In genomic region chr3:136350557-136350956, GRCh38 we compare ENCODE assay signal across 18 cellular contexts.
DNase-seq lines count a peak whose midpoint lies in the region; FAIRE-seq and TF ChIP-seq lines count a peak whose summit lies in the region.
"Had no signal": no experiment of that assay in that cellular context is flagged by ENCODE, and none has a peak within 500 bp of the region (broad histone marks: within the 10 kb centered on the region; RNA-seq: fewer than 3 reads in every experiment).

No MANE protein-coding gene starts in this region.

- peaks cover 6% of the 10 kb centered on the region for H3K36me3 ChIP-seq in cardiac muscle cell
- H3K36me3 ChIP-seq in left ventricle myocardium inferior = peaks cover 22% of the 10 kb centered on the region
- peaks cover 2% of the 10 kb centered on the region for H3K36me3 ChIP-seq in astrocyte (ENCODE audit: insufficient read depth, low read length)
- peaks cover 0 to 18% (median 0%) of the 10 kb centered on the region in 4 donors for H3K36me3 ChIP-seq in transverse colon
- H3K36me3 ChIP-seq in HAP-1 (replicated peaks) = peaks cover 4% of the 10 kb centered on the region; the same call in 1 of the 2 replicates

- H3K9me3 ChIP-seq in cardiac muscle cell (ENCODE audit: low read depth) (no peaks in the 10 kb centered on the region), left ventricle myocardium inferior (replicated peaks) (no peaks in the 10 kb centered on the region), astrocyte (ENCODE audit: insufficient read depth, low read depth, low read length) (no peaks in the 10 kb centered on the region), transverse colon (no peaks in the 10 kb centered on the region), HAP-1 (no peaks in the 10 kb centered on the region)
- H3K9me3 ChIP-seq: neutrophil had no signal

- in situ Hi-C loops in transverse colon (cut with MboI; ENCODE audit: low pct_ligation_motif_present in 1 of 4, low pct_unique_long_range_greater_than_20kb in 1 of 4, low sequenced_read_pairs in 3 of 4) (no loop called here), HAP-1 (cut with MboI; ENCODE audit: low sequenced_read_pairs) (no loop called here)

- no peak overlapping the region for H3K4me3 Mint-ChIP-seq in astrocyte (ENCODE audit: unreplicated experiment)
- H3K4me3 Mint-ChIP-seq: central memory CD8-positive, alpha-beta T cell; immature natural killer cell had no signal

- peak overlapping the region; percentile 78 for H3K27ac Mint-ChIP-seq in astrocyte (ENCODE audit: unreplicated experiment)

- peaks cover 26% of the 10 kb centered on the region for H3K4me1 Mint-ChIP-seq in astrocyte (ENCODE audit: low read depth, unreplicated experiment)
- H3K4me1 Mint-ChIP-seq: immature natural killer cell had no signal

- H3K9ac ChIP-seq in astrocyte (ENCODE audit: low read length) = peak overlapping the region; percentile 77

- no peak for TF ChIP-seq EP300 in transverse colon (IDR thresholded peaks at IDR 0.05; ENCODE audit: low read depth)

- H3K79me2 ChIP-seq in astrocyte (ENCODE audit: insufficient read depth, low read length) = no peaks in the 10 kb centered on the region

- H3K9me3 Mint-ChIP-seq in astrocyte (ENCODE audit: unreplicated experiment) = no peaks in the 10 kb centered on the region
- H3K9me3 Mint-ChIP-seq: central memory CD8-positive, alpha-beta T cell; immature natural killer cell had no signal

- H3K4me1 ChIP-seq in cardiac muscle cell (ENCODE audit: low read depth) = peaks cover 21% of the 10 kb centered on the region
- peaks cover 22% of the 10 kb centered on the region for H3K4me1 ChIP-seq in left ventricle myocardium inferior
- H3K4me1 ChIP-seq in astrocyte (ENCODE audit: insufficient read depth, low read length) = peaks cover 17% of the 10 kb centered on the region
- peaks cover 0 to 8% (median 0%) of the 10 kb centered on the region in 4 donors for H3K4me1 ChIP-seq in transverse colon
- no peaks in the 10 kb centered on the region for H3K4me1 ChIP-seq in HAP-1

- whole genome bisulfite sequencing in transverse colon (ENCODE audit: low coverage in 1 of 2), 2 donors = 64 to 88% methylated on average over 2 of the region's 2 CpGs

- H3K4me3 ChIP-seq in cardiac muscle cell = no peak overlapping the region
- H3K4me3 ChIP-seq in left ventricle myocardium inferior = no peak overlapping the region
- H3K4me3 ChIP-seq in astrocyte (ENCODE audit: insufficient read depth, low read depth, low read length) = no peak overlapping the region
- no peak overlapping the region for H3K4me3 ChIP-seq in transverse colon
- no peak overlapping the region for H3K4me3 ChIP-seq in HAP-1
- H3K4me3 ChIP-seq: GM12878 had no signal

- H3K36me3 Mint-ChIP-seq in astrocyte (ENCODE audit: low read depth, unreplicated experiment) = no peaks in the 10 kb centered on the region

- peak overlapping the region; percentile 90 for H3K27ac ChIP-seq in cardiac muscle cell
- no peak overlapping the region for H3K27ac ChIP-seq in left ventricle myocardium inferior (replicated peaks)
- H3K27ac ChIP-seq in astrocyte (ENCODE audit: low read depth, low read length) = peak overlapping the region; percentile 74
- peak overlapping the region in 3 of 4 donors; percentile 38 to 44 (median 43) for H3K27ac ChIP-seq in transverse colon
- H3K27ac ChIP-seq: neutrophil had no signal

- TF ChIP-seq POLR2A in transverse colon (IDR thresholded peaks at IDR 0.05) = no peak
- TF ChIP-seq POLR2A in GM12891 (IDR thresholded peaks at IDR 0.05; ENCODE audit: low read depth, low read length) = no peak

- peak; percentile 8 to 64 for DNase-seq in cardiac muscle cell (ENCODE audit: low read depth in 1 of 2, low spot score in 1 of 2)
- no peak for DNase-seq in left ventricle myocardium inferior
- DNase-seq in astrocyte (ENCODE audit: low read depth) = peak; percentile 61
- DNase-seq in kidney tubule cell (ENCODE audit: low spot score) = peak; percentile 14
- no peak for DNase-seq in transverse colon
- DNase-seq in GM12891 (ENCODE audit: insufficient read length, low spot score) = no peak
- no peak for DNase-seq in SHP77 (lab: John Stamatoyannopoulos, UW)
- no peak for DNase-seq in HAP-1 (ENCODE audit: low spot score in 2 of 2)
- DNase-seq: activated gamma-delta T cell; DMS 273 treated with DMSO at 0.1 percent for 48 hours; GOT3; immature natural killer cell; stimulated activated CD8-positive, alpha-beta memory T cell treated with anti-CD3 and anti-CD28 coated beads, Interleukin-4, amount 100 ng/mL, for 48 hours; T-helper 2 cell had no signal

- H3K27me3 Mint-ChIP-seq in astrocyte (ENCODE audit: low read depth, unreplicated experiment) = no peaks in the 10 kb centered on the region
- H3K27me3 Mint-ChIP-seq: central memory CD8-positive, alpha-beta T cell had no signal

- H4K20me1 ChIP-seq in astrocyte (ENCODE audit: insufficient read depth, low read length) = no peaks in the 10 kb centered on the region

- H3K27me3 ChIP-seq in cardiac muscle cell (no peaks in the 10 kb centered on the region), left ventricle myocardium inferior (ENCODE audit: low read depth) (no peaks in the 10 kb centered on the region), astrocyte (ENCODE audit: insufficient read depth, low read length) (no peaks in the 10 kb centered on the region), transverse colon (no peaks in the 10 kb centered on the region), HAP-1 (ENCODE audit: low read depth) (no peaks in the 10 kb centered on the region)
- H3K27me3 ChIP-seq: neutrophil had no signal

- no peak overlapping the region for H2AFZ ChIP-seq in astrocyte (ENCODE audit: low read depth, low read length)

- peak overlapping the region; percentile 61 for H3K4me2 ChIP-seq in astrocyte (ENCODE audit: low read length)

- TF ChIP-seq CTCF in cardiac muscle cell (IDR thresholded peaks at IDR 0.05; ENCODE audit: low read depth, low read length) (no peak), left ventricle myocardium inferior (IDR thresholded peaks at IDR 0.05; ENCODE audit: borderline replicate concordance) (no peak), astrocyte (IDR thresholded peaks at IDR 0.05; ENCODE audit: insufficient read depth, low read depth, low read length) (no peak), transverse colon (IDR thresholded peaks at IDR 0.05) (no peak)

- peak; percentile 77 for FAIRE-seq in astrocyte (lab: Jason Lieb, UNC)
- no peak for FAIRE-seq in GM12891 (lab: Jason Lieb, UNC)
- FAIRE-seq: A204.1, GM12878 had no signal

- intact Hi-C loops in left ventricle myocardium inferior (cut with micrococcal nuclease) = no loop called here
- intact Hi-C loops in transverse colon (cut with DNase I; ENCODE audit: low total_unique reads) = no loop called here

TF ChIP-seq in GM12891, 5 proteins besides CTCF, POLR2A, EP300 and RAD21:
- TF ChIP-seq TAF1 (IDR thresholded peaks at IDR 0.05; ENCODE audit: low read depth, low read length) = no peak
- TF ChIP-seq SPI1 (IDR thresholded peaks at IDR 0.05; ENCODE audit: low read depth, low read length) = no peak
- TF ChIP-seq POLR2AphosphoS5 (IDR thresholded peaks at IDR 0.05; ENCODE audit: low read depth, low read length) = no peak
- no peak for TF ChIP-seq POU2F2 (IDR thresholded peaks at IDR 0.05; ENCODE audit: low read depth, low read length)
- no peak for TF ChIP-seq PAX5 (IDR thresholded peaks at IDR 0.05; ENCODE audit: insufficient read depth, low read length, severe bottlenecking)

Comparison
In these comparisons a context has a peak if more than half of its experiments do, and no peak if none do; other contexts are left out.
1. DNase-seq: peak in cardiac muscle cell (2 of 2), astrocyte (single experiment) and kidney tubule cell (single experiment); none in left ventricle myocardium inferior (single experiment), transverse colon (single experiment), GM12891 (single experiment), SHP77 (0 of 2) and HAP-1 (0 of 2).